Comparison of ENCODE assay signal across 1 cellular context in the genomic region with DNA sequence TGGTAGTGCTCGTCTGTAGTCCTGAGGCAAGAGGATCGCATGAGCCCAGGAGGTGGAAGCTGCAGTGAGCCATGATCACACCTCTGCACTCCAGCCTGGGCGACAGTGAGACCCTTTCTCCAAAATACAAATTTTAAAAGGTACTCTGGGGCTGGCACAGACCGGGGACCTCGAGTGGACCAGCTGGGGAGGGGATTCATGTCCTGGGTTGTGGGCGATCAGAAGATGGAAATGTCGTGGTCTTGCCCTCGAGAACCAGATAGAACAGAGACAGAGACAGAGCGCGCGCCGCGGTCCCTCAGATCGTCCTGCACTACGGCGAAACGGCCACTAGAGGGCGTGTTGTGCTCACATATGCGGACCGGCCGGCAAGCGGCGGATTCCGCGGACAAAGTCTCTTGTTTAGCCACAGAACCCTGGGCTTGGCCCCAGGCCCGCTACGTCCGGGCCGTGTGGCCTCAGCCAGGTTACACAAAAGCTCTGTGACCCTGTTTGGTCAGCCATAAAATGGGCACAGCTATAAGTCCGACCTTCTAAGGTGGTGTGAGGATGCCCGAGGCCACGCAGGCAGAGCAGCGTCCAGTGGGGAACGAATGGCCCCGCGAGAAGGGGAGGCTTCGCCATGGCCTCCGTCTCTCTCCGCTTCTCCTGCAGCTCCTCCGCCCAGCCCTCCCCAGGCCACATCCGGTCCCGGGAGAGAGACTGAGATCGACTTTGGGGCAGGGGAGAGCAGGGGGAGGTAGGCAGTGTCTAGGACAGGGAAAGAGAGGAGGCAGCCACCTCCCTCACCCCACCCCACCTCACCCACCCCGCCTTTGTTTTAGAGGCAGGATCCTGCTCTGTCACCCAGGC.
A peak's percentile ranks its signal among the peaks of the same experiment; 100 is the strongest.
TF ChIP-seq lines count a peak whose summit lies in the region.

No MANE protein-coding gene starts in this region.

TF ChIP-seq in HepG2, 621 proteins besides CTCF, POLR2A, EP300 and RAD21 (continued from another document and continues in another):
- 0 out of 2 replicates have a peak, but pooled peaks have one; percentile 17 for TF ChIP-seq KDM6A (CRISPR knock-in tag; IDR thresholded peaks at IDR 0.05; ENCODE audit: low read depth)
- TF ChIP-seq TBP (CRISPR knock-in tag; IDR thresholded peaks at IDR 0.05) = no peak
- no peak for TF ChIP-seq PHF21A (CRISPR knock-in tag; IDR thresholded peaks at IDR 0.05)
- no peak for TF ChIP-seq KAT2B (IDR thresholded peaks at IDR 0.05; ENCODE audit: borderline replicate concordance, low read depth, low read length)
- no peak for TF ChIP-seq EHMT2 (IDR thresholded peaks at IDR 0.05; ENCODE audit: borderline replicate concordance, low read depth, low read length)
- no peak for TF ChIP-seq MEF2D (CRISPR knock-in tag; IDR thresholded peaks at IDR 0.05)
- TF ChIP-seq ZNF713 (CRISPR knock-in tag; IDR thresholded peaks at IDR 0.05) = 0 out of 2 replicates have a peak, but pooled peaks have one; percentile 32
- TF ChIP-seq PRDM4 (CRISPR knock-in tag; IDR thresholded peaks at IDR 0.05; ENCODE audit: borderline replicate concordance) = no peak
- TF ChIP-seq ISL2 (CRISPR knock-in tag; IDR thresholded peaks at IDR 0.05) = peak; percentile 54; the same call in 1 of the 2 replicates
- no peak for TF ChIP-seq ZBTB40 (IDR thresholded peaks at IDR 0.05)
- no peak; the same call in 1 of the 2 replicates for TF ChIP-seq ZBTB40 (CRISPR knock-in tag; IDR thresholded peaks at IDR 0.05)
- TF ChIP-seq THAP9 (CRISPR knock-in tag; IDR thresholded peaks at IDR 0.05; ENCODE audit: borderline replicate concordance) = peak; percentile 69; the same call in 1 of the 2 replicates
- TF ChIP-seq CEBPB (IDR thresholded peaks at IDR 0.05; ENCODE audit: borderline replicate concordance, low read depth, low read length) = no peak
- TF ChIP-seq DPF2 (CRISPR knock-in tag; IDR thresholded peaks at IDR 0.05; ENCODE audit: borderline replicate concordance, low read depth) = no peak
- TF ChIP-seq, protein P1, sequence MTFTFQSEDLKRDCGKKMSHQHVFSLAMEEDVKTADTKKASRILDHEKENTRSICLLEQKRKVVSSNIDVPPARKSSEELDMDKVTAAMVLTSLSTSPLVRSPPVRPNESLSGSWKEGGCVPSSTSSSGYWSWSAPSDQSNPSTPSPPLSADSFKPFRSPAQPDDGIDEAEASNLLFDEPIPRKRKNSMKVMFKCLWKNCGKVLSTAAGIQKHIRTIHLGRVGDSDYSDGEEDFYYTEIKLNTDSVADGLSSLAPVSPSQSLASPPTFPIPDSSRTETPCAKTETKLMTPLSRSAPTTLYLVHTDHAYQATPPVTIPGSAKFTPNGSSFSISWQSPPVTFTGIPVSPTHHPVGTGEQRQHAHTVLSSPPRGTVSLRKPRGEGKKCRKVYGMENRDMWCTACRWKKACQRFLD (CRISPR knock-in tag; IDR thresholded peaks at IDR 0.05; ENCODE audit: borderline replicate concordance) = no peak
- TF ChIP-seq SNAPC5 (CRISPR knock-in tag; IDR thresholded peaks at IDR 0.05; ENCODE audit: borderline replicate concordance) = no peak
- TF ChIP-seq MTA1 (CRISPR knock-in tag; IDR thresholded peaks at IDR 0.05; ENCODE audit: borderline replicate concordance) = no peak
- TF ChIP-seq FIP1L1 (IDR thresholded peaks at IDR 0.05; ENCODE audit: borderline replicate concordance, insufficient read depth, low read depth, low read length) = no peak
- peak; percentile 79; the same call in 1 of the 2 replicates for TF ChIP-seq ZNF513 (CRISPR knock-in tag; conservative IDR thresholded peaks at IDR 0.05)
- TF ChIP-seq ZHX2 (IDR thresholded peaks at IDR 0.05; ENCODE audit: low read depth) = no peak
- no peak for TF ChIP-seq ZHX2 (CRISPR knock-in tag; IDR thresholded peaks at IDR 0.05; ENCODE audit: borderline replicate concordance)
- TF ChIP-seq TBX2 (CRISPR knock-in tag; IDR thresholded peaks at IDR 0.05; ENCODE audit: borderline replicate concordance) = peak; percentile 67
- TF ChIP-seq ZNF354B (CRISPR knock-in tag; IDR thresholded peaks at IDR 0.05) = no peak
- TF ChIP-seq ZNF124 (CRISPR knock-in tag; IDR thresholded peaks at IDR 0.05) = peak; percentile 78
